4 cellular contexts compared by ENCODE assay signal in the genomic region with DNA sequence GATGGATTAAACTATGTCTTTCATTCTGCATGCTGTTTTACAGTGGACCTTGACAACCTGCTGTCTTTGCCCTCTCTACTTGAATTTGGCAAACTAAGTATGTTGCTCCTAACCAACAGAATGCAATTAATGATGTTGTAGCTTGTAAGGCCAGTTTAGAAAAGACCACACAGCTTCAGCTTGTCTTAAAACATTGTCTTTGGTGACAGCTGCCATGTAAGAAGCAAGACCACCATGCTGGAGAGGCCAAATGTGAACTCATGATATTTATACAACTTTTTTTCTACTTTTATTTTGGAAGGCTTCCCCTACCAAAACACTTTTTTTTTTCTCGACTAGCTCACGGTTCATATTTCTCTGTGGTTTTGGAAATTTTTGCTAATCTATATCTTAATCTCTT.
"Had no signal": no experiment of that assay in that cellular context is flagged by ENCODE, and none has a peak within 500 bp of the region (broad histone marks: within the 10 kb centered on the region; RNA-seq: fewer than 3 reads in every experiment).

No MANE protein-coding gene starts in this region.

- H2AFZ ChIP-seq: GM23248 had no signal

- H3K9ac ChIP-seq: GM23248 had no signal

- H3K27ac ChIP-seq: GM23248 had no signal

- H3K4me3 ChIP-seq: GM23248 had no signal

- H3K4me3 Mint-ChIP-seq: H9 had no signal

- H3K9me3 Mint-ChIP-seq: H9 had no signal

- DNase-seq: GM23248, H9, HCEC 1CT, IMR-90 had no signal
